ENCODE assay signal across 8 cellular contexts in the genomic region with DNA sequence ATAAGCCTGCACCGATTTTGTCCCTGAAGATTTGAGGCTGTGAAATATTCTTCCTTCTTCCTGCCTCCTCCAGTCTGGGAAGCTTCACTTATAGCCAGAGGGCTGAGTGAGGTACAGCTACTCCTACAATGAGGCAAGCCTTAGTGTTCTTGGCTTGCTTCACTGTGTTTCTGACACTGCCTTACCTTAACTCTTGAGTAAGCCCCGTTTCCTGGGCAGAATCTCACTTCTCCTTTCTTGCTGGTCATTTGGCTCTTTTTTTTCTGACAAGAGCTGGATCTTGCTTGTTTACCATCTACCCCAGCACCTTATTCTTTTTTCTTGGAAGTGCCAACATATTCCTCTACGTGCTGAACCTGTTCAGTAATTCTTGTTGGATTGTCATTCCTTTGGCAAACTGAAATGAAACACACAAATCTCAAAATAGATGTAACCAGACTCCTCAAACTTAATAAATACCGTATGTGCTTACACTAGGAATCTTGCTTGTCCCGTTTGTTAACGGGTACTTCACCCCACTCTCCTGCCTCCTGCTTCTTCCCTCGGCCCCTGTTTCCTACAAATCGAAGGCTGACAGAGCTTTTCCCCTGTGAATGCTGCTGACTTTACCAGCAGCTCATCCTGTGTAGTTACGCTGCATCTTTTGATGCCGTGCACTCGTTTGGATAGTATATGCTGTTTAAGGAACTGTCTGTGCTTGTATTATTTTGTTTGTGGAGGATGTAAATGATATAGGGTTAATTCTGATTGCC.
DNase-seq lines count a peak whose midpoint lies in the region; ATAC-seq and TF ChIP-seq lines count a peak whose summit lies in the region.
"Had no signal": no experiment of that assay in that cellular context is flagged by ENCODE, and none has a peak within 500 bp of the region (broad histone marks: within the 10 kb centered on the region; RNA-seq: fewer than 3 reads in every experiment).

No MANE protein-coding gene starts in this region.

- ATAC-seq in GM19438 (IDR thresholded peaks at IDR 0.05; ENCODE audit: low read depth, unreplicated experiment) (peak; percentile 92), HG03280 (IDR thresholded peaks at IDR 0.05; ENCODE audit: unreplicated experiment) (peak; percentile 89)
- ATAC-seq in activated T-cell treated with anti-CD3 and anti-CD28 coated beads, Interleukin-2, amount 50 U/mL, for 72 hours (replicated peaks in 1 of 2): no peak

- DNase-seq in amniotic epithelial cell (ENCODE audit: low read depth): peak; percentile 76
- no peak for DNase-seq in activated T-cell treated with anti-CD3 and anti-CD28 coated beads, Interleukin-2, amount 50 U/mL, for 72 hours
- DNase-seq in stimulated activated CD4-positive, alpha-beta T cell treated with anti-CD3 and anti-CD28 coated beads, Interleukin-4, amount 100 ng/mL, for 4 hours: no peak
- no peak for DNase-seq in NCI-H748 treated with DMSO at 0.1 percent for 48 hours (lab: John Stamatoyannopoulos, UW)
- DNase-seq: natural killer cell had no signal

- peak overlapping the region in 1 of 3 experiments; percentile 32 for H3K4me3 Mint-ChIP-seq in nephron
- no peak overlapping the region for H3K4me3 Mint-ChIP-seq in activated T-cell treated with anti-CD3 and anti-CD28 coated beads, Interleukin-2, amount 50 U/mL, for 72 hours
- H3K4me3 Mint-ChIP-seq: natural killer cell had no signal

- no peak for TF ChIP-seq CTCF in nephron (IDR thresholded peaks at IDR 0.05; ENCODE audit: unreplicated experiment in 3 of 3)

- H3K27me3 Mint-ChIP-seq in nephron (ENCODE audit: low read depth): no peaks in the 10 kb centered on the region
- peaks cover 9% of the 10 kb centered on the region for H3K27me3 Mint-ChIP-seq in activated T-cell treated with anti-CD3 and anti-CD28 coated beads, Interleukin-2, amount 50 U/mL, for 72 hours (ENCODE audit: low read depth)

- H3K27ac Mint-ChIP-seq in nephron: peak overlapping the region; percentile 81 to 95 (median 81)
- H3K27ac Mint-ChIP-seq in activated T-cell treated with anti-CD3 and anti-CD28 coated beads, Interleukin-2, amount 50 U/mL, for 72 hours: no peak overlapping the region
- H3K27ac Mint-ChIP-seq: natural killer cell had no signal

- no peaks in the 10 kb centered on the region for H3K9me3 Mint-ChIP-seq in nephron
- H3K9me3 Mint-ChIP-seq in activated T-cell treated with anti-CD3 and anti-CD28 coated beads, Interleukin-2, amount 50 U/mL, for 72 hours: no peaks in the 10 kb centered on the region
- H3K9me3 Mint-ChIP-seq: natural killer cell had no signal

- no peaks in the 10 kb centered on the region for H3K36me3 Mint-ChIP-seq in nephron (ENCODE audit: low read depth)
- no peaks in the 10 kb centered on the region for H3K36me3 Mint-ChIP-seq in activated T-cell treated with anti-CD3 and anti-CD28 coated beads, Interleukin-2, amount 50 U/mL, for 72 hours (ENCODE audit: insufficient read depth in 2 of 2)
- H3K36me3 Mint-ChIP-seq: natural killer cell had no signal

- H3K4me1 Mint-ChIP-seq in nephron: peaks cover 92% of the 10 kb centered on the region
- peaks cover 12% of the 10 kb centered on the region for H3K4me1 Mint-ChIP-seq in activated T-cell treated with anti-CD3 and anti-CD28 coated beads, Interleukin-2, amount 50 U/mL, for 72 hours (ENCODE audit: low read depth)

Comparison
In these comparisons a context has a peak if more than half of its experiments do, and no peak if none do; other contexts are left out.
1. ATAC-seq: peak in GM19438 (single experiment) and HG03280 (single experiment); none in activated T-cell treated with anti-CD3 and anti-CD28 coated beads, Interleukin-2, amount 50 U/mL, for 72 hours (0 of 2).